33 cellular contexts compared by ENCODE assay signal in the genomic region with DNA sequence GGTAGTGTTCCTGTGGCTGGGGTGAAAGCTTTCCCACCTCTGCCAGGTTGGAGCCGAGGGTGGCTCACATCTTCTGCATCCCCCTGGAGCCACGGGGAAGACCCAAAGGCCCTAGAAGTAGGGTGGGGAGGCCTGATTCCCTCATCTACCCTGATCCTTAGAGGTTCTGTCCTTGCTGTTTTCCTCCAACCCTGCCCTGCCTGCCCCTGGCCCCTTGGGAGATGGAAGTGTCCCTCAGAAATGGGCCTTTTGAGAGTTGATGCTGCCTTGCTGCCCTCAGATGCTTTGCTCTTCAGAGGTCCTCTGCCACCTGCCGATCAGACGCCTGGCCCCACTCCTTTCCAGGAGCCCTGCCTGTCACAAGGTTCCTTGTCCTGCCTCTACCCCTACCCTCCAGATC. TPM values are rescaled to one million over a fixed set of nuclear protein-coding genes. Genes with fewer than 3 reads are reported as not detected.
"Had no signal": no experiment of that assay in that cellular context is flagged by ENCODE, and none has a peak within 500 bp of the region (broad histone marks: within the 10 kb centered on the region; RNA-seq: fewer than 3 reads in every experiment).

No MANE protein-coding gene starts in this region.

- H3K4me1 ChIP-seq: adrenal gland, body of pancreas, breast epithelium had no signal

- H3K27ac ChIP-seq: adrenal gland, body of pancreas, brain microvascular endothelial cell, VCaP had no signal

- ATAC-seq: body of pancreas had no signal

- H3K4me3 ChIP-seq: adrenal gland, body of pancreas, breast epithelium had no signal

- H3K4me3 Mint-ChIP-seq: activated B cell treated with CpG ODN at 0.5 μM for 24 hours; activated CD4-positive, alpha-beta memory T cell treated with anti-CD3 and anti-CD28 coated beads for 36 hours; activated CD4-positive, alpha-beta T cell treated with anti-CD3 and anti-CD28 coated beads, Interleukin-2, amount 10 ng/mL, durations not matched to agents 24 days and 14 days; activated CD8-positive, alpha-beta T cell treated with anti-CD3 and anti-CD28 coated beads for 36 hours; activated naive CD8-positive, alpha-beta T cell treated with anti-CD3 and anti-CD28 coated beads for 36 hours; activated T-cell treated with anti-CD3 and anti-CD28 coated beads, Interleukin-2, amount 50 U/mL, for 4 hours; activated T-cell treated with anti-CD3 and anti-CD28 coated beads, Interleukin-2, amount 50 U/mL, for 72 hours; activated T-helper 1 cell treated with anti-CD3 and anti-CD28 coated beads, Interleukin-12 subunit alpha, Interleukin-12 subunit beta, Interleukin-2, Interleukin-4 antibody, amounts not matched to agents 30 ng/mL and 10 ng/mL and 1 ng/mL, durations not matched to agents 14 hours and 24 hours and 36 hours; central memory CD8-positive, alpha-beta T cell; T-helper 1 cell treated with Interleukin-12 subunit alpha and Interleukin-12 subunit beta and Interleukin-4 antibody, amounts not matched to agents 30 μg/mL and 1 μg/mL, for 36 hours; T-helper 2 cell treated with Interferon-gamma antibody and Interleukin-4, amounts not matched to agents 5 μg/mL and 100 μg/mL, for 36 hours had no signal

- H3K27me3 Mint-ChIP-seq: activated CD4-positive, alpha-beta memory T cell treated with anti-CD3 and anti-CD28 coated beads for 36 hours; activated CD4-positive, alpha-beta T cell treated with anti-CD3 and anti-CD28 coated beads, Interleukin-2, amount 10 ng/mL, durations not matched to agents 24 days and 14 days; activated CD8-positive, alpha-beta T cell treated with anti-CD3 and anti-CD28 coated beads for 36 hours; activated naive CD8-positive, alpha-beta T cell treated with anti-CD3 and anti-CD28 coated beads for 36 hours had no signal

- H3K36me3 Mint-ChIP-seq: activated CD4-positive, alpha-beta memory T cell treated with anti-CD3 and anti-CD28 coated beads for 36 hours; activated naive CD4-positive, alpha-beta T cell treated with anti-CD3 and anti-CD28 coated beads, Interleukin-2, amount 50 U/mL, for 72 hours; activated naive CD8-positive, alpha-beta T cell treated with anti-CD3 and anti-CD28 coated beads for 36 hours had no signal

- DNase-seq: activated B cell treated with CpG ODN at 0.5 μM for 24 hours; activated CD4-positive, alpha-beta T cell treated with anti-CD3 and anti-CD28 coated beads, Interleukin-2, amount 10 ng/mL, durations not matched to agents 24 days and 14 days; activated CD4-positive, alpha-beta T cell treated with anti-CD3 and anti-CD28 coated beads, Interleukin-2, amount 50 U/mL, for 1 hour; activated CD4-positive, alpha-beta T cell treated with anti-CD3 and anti-CD28 coated beads, Interleukin-2, amount 50 U/mL, for 4 hours; activated CD4-positive, CD25-positive, alpha-beta regulatory T cell treated with anti-CD3 and anti-CD28 coated beads, Interleukin-2, amount 50 U/mL, for 72 hours; activated CD8-positive, alpha-beta memory T cell treated with anti-CD3 and anti-CD28 coated beads, Interleukin-2, amount 50 U/mL, for 4 hours; activated gamma-delta T cell treated with Interleukin-2 at 50 U/mL for 16 hours; activated naive CD8-positive, alpha-beta T cell treated with anti-CD3 and anti-CD28 coated beads for 36 hours; activated T-cell treated with anti-CD3 and anti-CD28 coated beads for 4 hours; activated T-cell treated with anti-CD3 and anti-CD28 coated beads, Interleukin-2, amount 50 U/mL, for 1 hour; activated T-cell treated with anti-CD3 and anti-CD28 coated beads, Interleukin-2, amount 50 U/mL, for 4 hours; adrenal gland; amniotic stem cell; aorta; body of pancreas; brain microvascular endothelial cell; caudate nucleus; cerebellar nuclear complex; SW 1271; T-helper 1 cell; T-helper 9 cell had no signal

- H3K36me3 ChIP-seq: adrenal gland, brain microvascular endothelial cell, breast epithelium had no signal

- H3K27me3 ChIP-seq: adrenal gland, body of pancreas, brain microvascular endothelial cell, breast epithelium had no signal

- H3K27ac Mint-ChIP-seq: activated B cell treated with CpG ODN at 0.5 μM for 24 hours; activated CD4-positive, alpha-beta memory T cell treated with anti-CD3 and anti-CD28 coated beads for 36 hours; activated CD4-positive, alpha-beta T cell treated with anti-CD3 and anti-CD28 coated beads, Interleukin-2, amount 10 ng/mL, durations not matched to agents 24 days and 14 days; activated CD8-positive, alpha-beta T cell treated with anti-CD3 and anti-CD28 coated beads for 36 hours; activated naive CD4-positive, alpha-beta T cell treated with anti-CD3 and anti-CD28 coated beads, Interleukin-2, amount 50 U/mL, for 72 hours; activated naive CD8-positive, alpha-beta T cell treated with anti-CD3 and anti-CD28 coated beads for 36 hours; activated T-cell treated with anti-CD3 and anti-CD28 coated beads, Interleukin-2, amount 50 U/mL, for 72 hours; activated T-helper 1 cell treated with anti-CD3 and anti-CD28 coated beads, Interleukin-12 subunit alpha, Interleukin-12 subunit beta, Interleukin-2, Interleukin-4 antibody, amounts not matched to agents 30 ng/mL and 10 ng/mL and 1 ng/mL, durations not matched to agents 14 hours and 24 hours and 36 hours; T-helper 1 cell treated with Interleukin-12 subunit alpha and Interleukin-12 subunit beta and Interleukin-4 antibody, amounts not matched to agents 30 μg/mL and 1 μg/mL, for 36 hours; T-helper 2 cell treated with Interferon-gamma antibody and Interleukin-4, amounts not matched to agents 5 μg/mL and 100 μg/mL, for 36 hours had no signal

- H3K9me3 Mint-ChIP-seq: activated B cell treated with CpG ODN at 0.5 μM for 24 hours; activated CD4-positive, alpha-beta memory T cell treated with anti-CD3 and anti-CD28 coated beads for 36 hours; activated CD4-positive, alpha-beta T cell treated with anti-CD3 and anti-CD28 coated beads, Interleukin-2, amount 10 ng/mL, durations not matched to agents 24 days and 14 days; activated CD8-positive, alpha-beta T cell treated with anti-CD3 and anti-CD28 coated beads for 36 hours; activated naive CD4-positive, alpha-beta T cell treated with anti-CD3 and anti-CD28 coated beads, Interleukin-2, amount 50 U/mL, for 72 hours; activated naive CD8-positive, alpha-beta T cell treated with anti-CD3 and anti-CD28 coated beads for 36 hours; activated T-cell treated with anti-CD3 and anti-CD28 coated beads, Interleukin-2, amount 50 U/mL, for 4 hours; activated T-cell treated with anti-CD3 and anti-CD28 coated beads, Interleukin-2, amount 50 U/mL, for 72 hours; activated T-helper 1 cell treated with anti-CD3 and anti-CD28 coated beads, Interleukin-12 subunit alpha, Interleukin-12 subunit beta, Interleukin-2, Interleukin-4 antibody, amounts not matched to agents 30 ng/mL and 10 ng/mL and 1 ng/mL, durations not matched to agents 14 hours and 24 hours and 36 hours; central memory CD8-positive, alpha-beta T cell; T-helper 1 cell treated with Interleukin-12 subunit alpha and Interleukin-12 subunit beta and Interleukin-4 antibody, amounts not matched to agents 30 μg/mL and 1 μg/mL, for 36 hours; T-helper 2 cell treated with Interferon-gamma antibody and Interleukin-4, amounts not matched to agents 5 μg/mL and 100 μg/mL, for 36 hours had no signal

- H3K4me1 Mint-ChIP-seq: central memory CD8-positive, alpha-beta T cell had no signal

- H3K9me3 ChIP-seq: adrenal gland, body of pancreas, breast epithelium had no signal

RNA-seq across cellular contexts. Expression of gene CCL19, which starts 6.3 kb away (rescaled TPM):
- total RNA-seq: activated B cell treated with CpG ODN at 0.5 μM for 24 hours; activated CD4-positive, alpha-beta memory T cell treated with anti-CD3 and anti-CD28 coated beads for 36 hours; activated CD4-positive, alpha-beta T cell treated with anti-CD3 and anti-CD28 coated beads, Interleukin-2, amount 10 ng/mL, durations not matched to agents 24 days and 14 days; activated CD8-positive, alpha-beta memory T cell treated with anti-CD3 and anti-CD28 coated beads for 36 hours; activated CD8-positive, alpha-beta T cell treated with anti-CD3 and anti-CD28 coated beads for 36 hours; activated naive CD4-positive, alpha-beta T cell treated with anti-CD3 and anti-CD28 coated beads, Interleukin-2, amount 50 U/mL, for 72 hours; activated naive CD8-positive, alpha-beta T cell treated with anti-CD3 and anti-CD28 coated beads for 36 hours; activated T-cell treated with anti-CD3 and anti-CD28 coated beads, Interleukin-2, amount 50 U/mL, for 72 hours; activated T-helper 1 cell treated with anti-CD3 and anti-CD28 coated beads, Interleukin-12 subunit alpha, Interleukin-12 subunit beta, Interleukin-2, Interleukin-4 antibody, amounts not matched to agents 30 ng/mL and 10 ng/mL and 1 ng/mL, durations not matched to agents 14 hours and 24 hours and 36 hours; astrocyte; body of pancreas had no signal

RNA-seq across cellular contexts. Expression of gene CCL27, which starts 22.4 kb away (rescaled TPM):
- total RNA-seq: activated B cell treated with CpG ODN at 0.5 μM for 24 hours, aorta, body of pancreas, breast epithelium had no signal

RNA-seq across cellular contexts. Expression of gene CCL21, which starts 25.1 kb away (rescaled TPM):
- total RNA-seq: activated B cell treated with CpG ODN at 0.5 μM for 24 hours; activated CD4-positive, alpha-beta memory T cell treated with anti-CD3 and anti-CD28 coated beads for 36 hours; activated CD4-positive, alpha-beta T cell treated with anti-CD3 and anti-CD28 coated beads, Interleukin-2, amount 10 ng/mL, durations not matched to agents 24 days and 14 days; activated CD8-positive, alpha-beta memory T cell treated with anti-CD3 and anti-CD28 coated beads for 36 hours; activated CD8-positive, alpha-beta T cell treated with anti-CD3 and anti-CD28 coated beads for 36 hours; activated naive CD4-positive, alpha-beta T cell treated with anti-CD3 and anti-CD28 coated beads, Interleukin-2, amount 50 U/mL, for 72 hours; activated naive CD8-positive, alpha-beta T cell treated with anti-CD3 and anti-CD28 coated beads for 36 hours; activated T-cell treated with anti-CD3 and anti-CD28 coated beads, Interleukin-2, amount 50 U/mL, for 4 hours; activated T-cell treated with anti-CD3 and anti-CD28 coated beads, Interleukin-2, amount 50 U/mL, for 72 hours; activated T-helper 1 cell treated with anti-CD3 and anti-CD28 coated beads, Interleukin-12 subunit alpha, Interleukin-12 subunit beta, Interleukin-2, Interleukin-4 antibody, amounts not matched to agents 30 ng/mL and 10 ng/mL and 1 ng/mL, durations not matched to agents 14 hours and 24 hours and 36 hours; astrocyte had no signal
